8 cellular contexts compared by ENCODE assay signal in the genomic region with DNA sequence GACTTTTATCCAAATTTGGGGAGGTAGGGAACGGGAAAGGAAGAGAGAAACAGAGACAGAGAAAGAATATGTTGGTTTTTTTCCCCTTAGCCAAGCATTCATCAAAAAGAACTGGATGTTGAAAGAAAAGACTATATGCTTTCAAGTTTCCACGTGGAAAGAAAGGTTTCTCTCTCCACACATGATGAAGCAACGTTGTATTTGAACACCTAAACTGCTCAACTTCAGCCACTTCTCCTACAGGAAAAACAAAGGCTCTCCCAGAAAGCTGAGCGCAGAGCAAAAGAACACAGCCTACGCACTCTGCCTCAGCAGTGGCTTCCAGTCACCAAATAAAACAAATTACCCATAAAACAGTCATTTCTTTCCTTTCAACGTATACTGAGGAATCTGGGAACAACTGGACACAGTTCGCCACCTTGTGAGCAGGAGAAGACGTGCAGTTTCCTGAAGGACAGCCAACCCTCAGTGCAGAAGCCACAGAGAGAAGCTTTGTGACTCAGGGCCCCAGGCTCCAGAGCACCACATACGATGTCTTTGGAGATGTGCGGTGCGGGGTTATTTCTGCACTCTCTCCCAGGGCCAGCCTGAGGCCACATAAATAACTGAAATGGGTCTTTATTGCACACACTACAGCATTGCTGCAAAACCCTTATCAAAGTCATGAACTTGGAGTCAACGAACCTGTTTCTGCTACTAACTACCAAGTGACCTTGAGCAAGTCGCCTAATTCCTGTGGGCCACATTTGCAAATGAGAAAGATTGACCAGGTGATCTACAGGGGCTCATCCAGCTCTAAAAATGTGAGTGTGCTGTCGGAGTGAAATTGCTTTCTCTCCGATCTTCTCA. TPM values are rescaled to one million over a fixed set of nuclear protein-coding genes. Genes with fewer than 3 reads are reported as not detected.
DNase-seq lines count a peak whose midpoint lies in the region; FAIRE-seq and TF ChIP-seq lines count a peak whose summit lies in the region.

No MANE protein-coding gene starts in this region.

- no peaks in the 10 kb centered on the region for H3K9me3 Mint-ChIP-seq in T-helper 2 cell treated with Interferon-gamma antibody and Interleukin-4, amounts not matched to agents 5 μg/mL and 100 μg/mL, for 36 hours

- no peak for TF ChIP-seq EP300 in ovary (IDR thresholded peaks at IDR 0.05)

- intact Hi-C loops in ovary (cut with DNase I): no loop called here

- TF ChIP-seq POLR2A in H54 (IDR thresholded peaks at IDR 0.05; ENCODE audit: low read depth, low read length) (no peak), ovary (IDR thresholded peaks at IDR 0.05) (no peak)

- H3K36me3 ChIP-seq in MG63: no peaks in the 10 kb centered on the region
- H3K36me3 ChIP-seq in ovary: no peaks in the 10 kb centered on the region

- H3K9me3 ChIP-seq in MG63: no peaks in the 10 kb centered on the region
- H3K9me3 ChIP-seq in ovary: no peaks in the 10 kb centered on the region

- no peak overlapping the region for H3K4me3 ChIP-seq in MG63
- H3K4me3 ChIP-seq in fibroblast of villous mesenchyme (ENCODE audit: low read depth, low read length): no peak overlapping the region
- no peak overlapping the region for H3K4me3 ChIP-seq in ovary

- H3K27me3 Mint-ChIP-seq in T-helper 2 cell treated with Interferon-gamma antibody and Interleukin-4, amounts not matched to agents 5 μg/mL and 100 μg/mL, for 36 hours (ENCODE audit: low read depth): peaks cover 61% of the 10 kb centered on the region

- in situ Hi-C loops in G401 (cut with HindIII; ENCODE audit: low sequenced_read_pairs): no loop called here

- H3K27me3 ChIP-seq in MG63 (peaks cover 44% of the 10 kb centered on the region), ovary (no peaks in the 10 kb centered on the region)

- TF ChIP-seq CTCF in fibroblast of villous mesenchyme (IDR thresholded peaks at IDR 0.05; ENCODE audit: insufficient read depth, low read depth, low read length): peak; percentile 54
- TF ChIP-seq CTCF in ovary (IDR thresholded peaks at IDR 0.05): no peak

- 23 to 27% (median 23%) methylated on average over 15 of the region's 15 CpGs for WGBS in ovary, 3 donors

- DNase-seq in A172 (ENCODE audit: low spot score): peak; percentile 69
- peak; percentile 12 for DNase-seq in G401 (ENCODE audit: low spot score)
- peak; percentile 66 for DNase-seq in H54 (ENCODE audit: insufficient read length, low spot score)
- peak; percentile 95 for DNase-seq in MG63
- peak; percentile 37 for DNase-seq in T-helper 2 cell treated with Interferon-gamma antibody and Interleukin-4, amounts not matched to agents 5 μg/mL and 100 μg/mL, for 36 hours (ENCODE audit: low spot score)
- peak; percentile 72 for DNase-seq in fibroblast of villous mesenchyme (ENCODE audit: low read depth)
- DNase-seq in stimulated activated CD4-positive, alpha-beta T cell treated with anti-CD3 and anti-CD28 coated beads, Interleukin-4, amount 100 ng/mL, for 24 hours: peak; percentile 46
- DNase-seq in ovary: no peak

- H3K4me3 Mint-ChIP-seq in T-helper 2 cell treated with Interferon-gamma antibody and Interleukin-4, amounts not matched to agents 5 μg/mL and 100 μg/mL, for 36 hours: no peak overlapping the region

- no peak overlapping the region for H3K27ac ChIP-seq in ovary

- H3K4me1 Mint-ChIP-seq in T-helper 2 cell treated with Interferon-gamma antibody and Interleukin-4, amounts not matched to agents 5 μg/mL and 100 μg/mL, for 36 hours (ENCODE audit: low read depth): peaks cover 10% of the 10 kb centered on the region

- no peaks in the 10 kb centered on the region for H3K36me3 Mint-ChIP-seq in T-helper 2 cell treated with Interferon-gamma antibody and Interleukin-4, amounts not matched to agents 5 μg/mL and 100 μg/mL, for 36 hours (ENCODE audit: low read depth)

- H3K27ac Mint-ChIP-seq in T-helper 2 cell treated with Interferon-gamma antibody and Interleukin-4, amounts not matched to agents 5 μg/mL and 100 μg/mL, for 36 hours: no peak overlapping the region

- no peaks in the 10 kb centered on the region for H3K4me1 ChIP-seq in ovary (ENCODE audit: insufficient read depth)

- FAIRE-seq in H54 (lab: Jason Lieb, UNC): peak; percentile 84

RNA-seq across cellular contexts. Expression of a gene that starts 10.1 kb away (rescaled TPM):
- total RNA-seq in A172 (2014; rRNA removed; shearing (Covaris generic)): not detected in 2 replicates
- not detected in 2 replicates for total RNA-seq in G401 (2014; rRNA removed; shearing (Covaris generic))
- not detected in 2 replicates for total RNA-seq in MG63 (2014; rRNA removed; shearing (Covaris generic); ENCODE audit: low replicate concordance)
- total RNA-seq in fibroblast of villous mesenchyme: under 0.01 TPM in 1 of 2 replicates, not detected in the other
- total RNA-seq in ovary: not detected
- polyA plus RNA-seq in ovary: not detected

RNA-seq across cellular contexts. Expression of a gene that starts 48.0 kb away (rescaled TPM):
- total RNA-seq in A172 (2014; rRNA removed; shearing (Covaris generic)): not detected in 2 replicates
- total RNA-seq in G401 (2014; rRNA removed; shearing (Covaris generic)): not detected in 2 replicates
- not detected in 2 replicates for total RNA-seq in MG63 (2014; rRNA removed; shearing (Covaris generic); ENCODE audit: low replicate concordance)
- total RNA-seq in fibroblast of villous mesenchyme: not detected in 2 replicates
- total RNA-seq in ovary: not detected
- not detected for polyA plus RNA-seq in ovary

RNA-seq across cellular contexts. Expression of a gene that starts 50.3 kb away (rescaled TPM):
- 163 and 198 TPM in 2 replicates for total RNA-seq in A172 (2014; rRNA removed; shearing (Covaris generic))
- 326 and 392 TPM in 2 replicates for total RNA-seq in G401 (2014; rRNA removed; shearing (Covaris generic))
- total RNA-seq in MG63 (2014; rRNA removed; shearing (Covaris generic); ENCODE audit: low replicate concordance): 1,027 and 1,090 TPM in 2 replicates
- 38.0 and 49.7 TPM in 2 replicates for total RNA-seq in fibroblast of villous mesenchyme
- 10 to 100 TPM; 25.5 to 41.8 (median 37.1) TPM for total RNA-seq in ovary
- polyA plus RNA-seq in ovary: 10 to 100 TPM; 34.3 to 43.8 TPM

Comparison
In these comparisons a context has a peak if more than half of its experiments do, and no peak if none do; other contexts are left out.
1. DNase-seq: peak in A172 (single experiment), G401 (single experiment), H54 (single experiment), MG63 (single experiment), T-helper 2 cell treated with Interferon-gamma antibody and Interleukin-4, amounts not matched to agents 5 μg/mL and 100 μg/mL, for 36 hours (single experiment), fibroblast of villous mesenchyme (single experiment) and stimulated activated CD4-positive, alpha-beta T cell treated with anti-CD3 and anti-CD28 coated beads, Interleukin-4, amount 100 ng/mL, for 24 hours (single experiment); none in ovary (0 of 5).